11 cellular contexts compared by ENCODE assay signal in genomic region chr17:19383681-19384470, GRCh38. TPM values are rescaled to one million over a fixed set of nuclear protein-coding genes. Genes with fewer than 3 reads are reported as not detected.
DNase-seq lines count a peak whose midpoint lies in the region; ATAC-seq and TF ChIP-seq lines count a peak whose summit lies in the region.
"Had no signal": no experiment of that assay in that cellular context is flagged by ENCODE, and none has a peak within 500 bp of the region (broad histone marks: within the 10 kb centered on the region; RNA-seq: fewer than 3 reads in every experiment).

No MANE protein-coding gene starts in this region.

- 79 to 94% (median 87%) methylated on average over 5 to 6 of the region's 6 CpGs for WGBS in adrenal gland, 4 donors
- 71 to 72% methylated on average over 6 of the region's 6 CpGs for WGBS in heart right ventricle, 2 donors
- WGBS in sigmoid colon, 2 donors = 80 to 81% methylated on average over 6 of the region's 6 CpGs

- H3K36me3 ChIP-seq in adrenal gland (replicated peaks in 1 of 2) (peaks cover 0 to 53% of the 10 kb centered on the region in 2 donors), heart right ventricle (peaks cover 0 to 68% (median 25%) of the 10 kb centered on the region in 9 donors), sigmoid colon (peaks cover 29 to 45% (median 36%) of the 10 kb centered on the region in 4 donors)

- no peak for ATAC-seq in heart right ventricle

- H3K27ac ChIP-seq in adrenal gland (peak overlapping the region in 3 of 5 donors; percentile 26 to 96 (median 91)), heart right ventricle (peak overlapping the region; percentile 35 to 93 (median 76)), sigmoid colon (peak overlapping the region; percentile 95 to 97 (median 96))

- DNase-seq in AG20443 (ENCODE audit: low spot score) (peak; percentile 42), adrenal gland (peak in 4 of 7 donors; percentile 12 to 51 (median 33)), heart right ventricle (peak in 1 of 2 donors; percentile 35), sigmoid colon (peak; percentile 83), DMS53 treated with DMSO at 0.1 percent for 48 hours (lab: John Stamatoyannopoulos, UW; ENCODE audit: unreplicated experiment) (no peak), NCI-H1092 (lab: John Stamatoyannopoulos, UW) (no peak), COLO829 (ENCODE audit: low spot score) (no peak)
- DNase-seq in stimulated activated CD4-positive, alpha-beta T cell treated with anti-CD3 and anti-CD28 coated beads, Interleukin-15, amount 100 ng/mL, for 24 hours = no peak
- DNase-seq: activated CD4-positive, CD25-positive, alpha-beta regulatory T cell; CD4-positive, alpha-beta T cell had no signal

- no peak for TF ChIP-seq POLR2A in adrenal gland (IDR thresholded peaks at IDR 0.05)
- TF ChIP-seq POLR2A in sigmoid colon (IDR thresholded peaks at IDR 0.05) = no peak

- H3K4me3 ChIP-seq in adrenal gland = no peak overlapping the region
- no peak overlapping the region for H3K4me3 ChIP-seq in heart right ventricle
- peak overlapping the region in 1 of 4 donors; percentile 51 for H3K4me3 ChIP-seq in sigmoid colon

- H3K9me3 ChIP-seq in adrenal gland (replicated peaks in 1 of 3) (no peaks in the 10 kb centered on the region), heart right ventricle (no peaks in the 10 kb centered on the region), sigmoid colon (no peaks in the 10 kb centered on the region)

- intact Hi-C loops in adrenal gland (cut with DNase I) = no loop called here
- intact Hi-C loops in heart right ventricle (cut with DNase I) = no loop called here
- intact Hi-C loops in sigmoid colon (cut with DNase I) = no loop called here

- H3K4me1 ChIP-seq in adrenal gland (replicated peaks in 1 of 2) (peaks cover 40 to 62% of the 10 kb centered on the region in 2 donors), heart right ventricle (peaks cover 12 to 81% (median 56%) of the 10 kb centered on the region in 9 donors), sigmoid colon (peaks cover 0 to 96% (median 85%) of the 10 kb centered on the region in 4 donors)

- no peak for TF ChIP-seq EP300 in sigmoid colon (IDR thresholded peaks at IDR 0.05)

- no peak for TF ChIP-seq CTCF in adrenal gland (IDR thresholded peaks at IDR 0.05)
- no peak for TF ChIP-seq CTCF in heart right ventricle (IDR thresholded peaks at IDR 0.05)
- no peak for TF ChIP-seq CTCF in sigmoid colon (IDR thresholded peaks at IDR 0.05)

- H3K27me3 ChIP-seq in adrenal gland (no peaks in the 10 kb centered on the region), heart right ventricle (no peaks in the 10 kb centered on the region), sigmoid colon (no peaks in the 10 kb centered on the region)

RNA-seq across cellular contexts. Expression of gene MFAP4, which starts 3.1 kb away (rescaled TPM):
- total RNA-seq in adrenal gland = 10 to 100 TPM; 24.1 to 84.5 (median 29.9) TPM
- polyA plus RNA-seq in adrenal gland = 10 to 100 TPM; 36.8 to 53.6 (median 40.1) TPM
- 100 to 1,000 TPM in 1 of 10 donors, 10 to 100 TPM in 9; 15.4 to 101 (median 41.6) TPM for total RNA-seq in heart right ventricle
- 10 to 100 TPM; 27.5 to 44.7 TPM for polyA plus RNA-seq in heart right ventricle
- 100 to 1,000 TPM; 189 to 324 (median 195) TPM for total RNA-seq in sigmoid colon
- 10 to 100 TPM in 2 of 3 donors, 1 to 10 TPM in 1; 9.9 to 52.2 (median 42.0) TPM for polyA plus RNA-seq in sigmoid colon
- total RNA-seq: CD4-positive, alpha-beta T cell had no signal
- polyA plus RNA-seq: keratinocyte had no signal

RNA-seq across cellular contexts. Expression of gene MAPK7, which starts 5.6 kb away (rescaled TPM):
- 100 to 1,000 TPM in 1 of 8 donors, 10 to 100 TPM in 7; 37.4 to 223 (median 48.3) TPM for total RNA-seq in adrenal gland
- 10 to 100 TPM; 22.6 to 41.3 (median 26.8) TPM for polyA plus RNA-seq in adrenal gland
- total RNA-seq in heart right ventricle = 10 to 100 TPM in 6 of 10 donors, 1 to 10 TPM in 4; 7.3 to 16.6 (median 11.4) TPM
- polyA plus RNA-seq in heart right ventricle = 10 to 100 TPM in 1 of 2 donors, 1 to 10 TPM in 1; 9.1 to 12.3 TPM
- 10 to 100 TPM; 22.4 to 45.7 (median 29.5) TPM for total RNA-seq in sigmoid colon
- 10 to 100 TPM; 18.3 to 35.9 (median 22.8) TPM for polyA plus RNA-seq in sigmoid colon

RNA-seq across cellular contexts. Expression of gene B9D1, which starts 21.4 kb away (rescaled TPM):
- 10 to 100 TPM; 19.3 to 67.7 (median 30.1) TPM for total RNA-seq in adrenal gland
- 10 to 100 TPM; 24.7 to 56.4 (median 37.2) TPM for polyA plus RNA-seq in adrenal gland
- total RNA-seq in heart right ventricle = 10 to 100 TPM in 5 of 10 donors, 1 to 10 TPM in 5; 5.3 to 18.8 (median 10.4) TPM
- 10 to 100 TPM in 1 of 2 donors, 1 to 10 TPM in 1; 9.4 to 11.6 TPM for polyA plus RNA-seq in heart right ventricle
- total RNA-seq in sigmoid colon = 10 to 100 TPM; 15.2 to 22.4 (median 16.0) TPM
- polyA plus RNA-seq in sigmoid colon = 10 to 100 TPM in 1 of 3 donors, 1 to 10 TPM in 2; 6.6 to 12.1 (median 6.9) TPM

RNA-seq across cellular contexts. Expression of gene RNF112, which starts 27.2 kb away (rescaled TPM):
- 1 to 10 TPM in 5 of 8 donors, under 1 TPM in 2, not detected in 1; 0.88 to 4.6 (median 2.0) TPM for total RNA-seq in adrenal gland
- 10 to 100 TPM in 1 of 3 donors, 1 to 10 TPM in 2; 2.8 to 35.6 (median 6.4) TPM for polyA plus RNA-seq in adrenal gland
- total RNA-seq in heart right ventricle = 1 to 10 TPM in 5 of 10 donors, under 1 TPM in 5; 0.64 to 4.2 (median 1.0) TPM
- polyA plus RNA-seq in heart right ventricle = 1 to 10 TPM; 4.4 to 8.1 TPM
- 1 to 10 TPM; 3.8 to 8.6 (median 7.8) TPM for total RNA-seq in sigmoid colon
- polyA plus RNA-seq in sigmoid colon = 1 to 10 TPM in 1 of 3 donors, under 1 TPM in 2; 0.60 to 7.2 (median 0.92) TPM

Comparison
In these comparisons a context has a peak if more than half of its experiments do, and no peak if none do; other contexts are left out.
1. DNase-seq: peak in AG20443 (single experiment), adrenal gland (4 of 7) and sigmoid colon (single experiment); none in DMS53 treated with DMSO at 0.1 percent for 48 hours (single experiment), NCI-H1092 (single experiment), stimulated activated CD4-positive, alpha-beta T cell treated with anti-CD3 and anti-CD28 coated beads, Interleukin-15, amount 100 ng/mL, for 24 hours (single experiment) and COLO829 (single experiment).
2. Peak in every context shown above with its lines, with median percentiles within 50 percentile points of each other: H3K27ac ChIP-seq.